Comparison of ENCODE assay signal across 10 cellular contexts in genomic region chr1:181397841-181398240, GRCh38.
DNase-seq lines count a peak whose midpoint lies in the region; ATAC-seq and TF ChIP-seq lines count a peak whose summit lies in the region.
"Had no signal": no experiment of that assay in that cellular context is flagged by ENCODE, and none has a peak within 500 bp of the region (broad histone marks: within the 10 kb centered on the region; RNA-seq: fewer than 3 reads in every experiment).

No MANE protein-coding gene starts in this region.

- H3K9me3 Mint-ChIP-seq in naive thymus-derived CD8-positive, alpha-beta T cell: no peaks in the 10 kb centered on the region
- H3K9me3 Mint-ChIP-seq in osteocyte (ENCODE audit: unreplicated experiment): no peaks in the 10 kb centered on the region
- H3K9me3 Mint-ChIP-seq: neural crest cell had no signal

- peak overlapping the region in 2 of 10 donors; percentile 99 for H3K27ac Mint-ChIP-seq in naive thymus-derived CD8-positive, alpha-beta T cell
- no peak overlapping the region for H3K27ac Mint-ChIP-seq in osteocyte (ENCODE audit: unreplicated experiment)

- no peaks in the 10 kb centered on the region for H3K36me3 Mint-ChIP-seq in naive thymus-derived CD8-positive, alpha-beta T cell
- H3K36me3 Mint-ChIP-seq in osteocyte (ENCODE audit: unreplicated experiment): no peaks in the 10 kb centered on the region

- H3K4me3 Mint-ChIP-seq in naive thymus-derived CD8-positive, alpha-beta T cell: peak overlapping the region in 8 of 10 donors; percentile 47 to 80 (median 72)
- no peak overlapping the region for H3K4me3 Mint-ChIP-seq in osteocyte (ENCODE audit: unreplicated experiment)
- H3K4me3 Mint-ChIP-seq: neural crest cell had no signal

- no peaks in the 10 kb centered on the region for H3K27me3 Mint-ChIP-seq in naive thymus-derived CD8-positive, alpha-beta T cell
- no peaks in the 10 kb centered on the region for H3K27me3 Mint-ChIP-seq in osteocyte (ENCODE audit: unreplicated experiment)

- no peak for TF ChIP-seq CTCF in osteocyte (IDR thresholded peaks at IDR 0.05)

- ATAC-seq in activated CD4-positive, CD25-positive, alpha-beta regulatory T cell treated with anti-CD3 and anti-CD28 coated beads, Interleukin-2, amount 50 U/mL, for 24 hours: peak; percentile 25 to 34
- peak; percentile 52 for ATAC-seq in GM21737 (IDR thresholded peaks at IDR 0.05; ENCODE audit: unreplicated experiment)
- peak; percentile 36 to 48 for ATAC-seq in naive thymus-derived CD8-positive, alpha-beta T cell

- POLR2A ChIA-PET in naive thymus-derived CD8-positive, alpha-beta T cell (lab: Charles Lee): interaction anchor here (0.5 to 3.0 kb wide), 8 partner anchors 9 to 309 kb away, joined by 4 to 10 read pairs (median 6); partner anchors contain the start of gene IER5

- peaks cover 25 to 48% (median 41%) of the 10 kb centered on the region in 4 donors for H3K4me1 Mint-ChIP-seq in naive thymus-derived CD8-positive, alpha-beta T cell
- no peaks in the 10 kb centered on the region for H3K4me1 Mint-ChIP-seq in osteocyte (ENCODE audit: unreplicated experiment)
- H3K4me1 Mint-ChIP-seq: neural crest cell had no signal

- no peak for DNase-seq in activated CD4-positive, CD25-positive, alpha-beta regulatory T cell (lab: John Stamatoyannopoulos, UW)
- DNase-seq in NCI-H146 treated with DMSO at 0.1 percent for 48 hours (lab: John Stamatoyannopoulos, UW; ENCODE audit: unreplicated experiment) (peak; percentile 57), osteocyte (ENCODE audit: extremely low spot score, unreplicated experiment) (no peak), LoVo (ENCODE audit: low spot score) (no peak), AG08396 (ENCODE audit: low spot score) (no peak)
- peak in 6 of 10 donors; percentile 5 to 63 (median 47) for DNase-seq in naive thymus-derived CD8-positive, alpha-beta T cell
- DNase-seq: ACHN had no signal

Comparison
In these comparisons a context has a peak if more than half of its experiments do, and no peak if none do; other contexts are left out.
1. DNase-seq: peak in NCI-H146 treated with DMSO at 0.1 percent for 48 hours (single experiment) and naive thymus-derived CD8-positive, alpha-beta T cell (6 of 10); none in activated CD4-positive, CD25-positive, alpha-beta regulatory T cell (0 of 4), osteocyte (single experiment), LoVo (single experiment) and AG08396 (single experiment).
2. Peak in every context shown above with its lines, with median percentiles within 50 percentile points of each other: ATAC-seq.